In genomic region chr2:69892838-69893421, GRCh38 we compare ENCODE assay signal across 8 cellular contexts. TPM values are rescaled to one million over a fixed set of nuclear protein-coding genes. Genes with fewer than 3 reads are reported as not detected.
DNase-seq lines count a peak whose midpoint lies in the region; ATAC-seq, FAIRE-seq and TF ChIP-seq lines count a peak whose summit lies in the region.
"Not testable (repeated sequence)": the region's sequence is repeated elsewhere in the genome, so short reads cannot be mapped to it uniquely, and the experiment has no call there.

No MANE protein-coding gene starts in this region.

- DNase-seq in CD4-positive, alpha-beta memory T cell; activated CD4-positive, alpha-beta T cell treated with anti-CD3 and anti-CD28 coated beads, Interleukin-2, amount 10 ng/mL, durations not matched to agents 7 days and 5 days; naive B cell; stimulated activated effector memory CD8-positive, alpha-beta T cell treated with anti-CD3 and anti-CD28 coated beads, Interleukin-12 subunit alpha, Interleukin-12 subunit beta, amount 100 ng/mL, for 72 hours (ENCODE audit: low spot score in 2 of 2): not testable (repeated sequence)
- DNase-seq in HL-60 (ENCODE audit: low read depth in 1 of 2, low spot score in 1 of 2) (peak in 1 of 2 experiments; percentile 39), OCI-M1 (lab: John Stamatoyannopoulos, UW) (peak; percentile 14), K562 (ENCODE audit: extremely low read depth in 1 of 4, low spot score in 3 of 4) (peak in 1 of 4 experiments; percentile 17)

- not testable (repeated sequence) for TF ChIP-seq CTCF in HL-60 (IDR thresholded peaks at IDR 0.05; ENCODE audit: insufficient read depth, low read length); K562 (IDR thresholded peaks at IDR 0.05 in 2 of 3, conservative IDR thresholded peaks at IDR 0.05 in 1 of 3; ENCODE audit: insufficient read depth in 2 of 3, low read depth in 1 of 3, low read length in 3 of 3); gastroesophageal sphincter (IDR thresholded peaks at IDR 0.05)

- not testable (repeated sequence) for H3K9me3 Mint-ChIP-seq in CD4-positive, alpha-beta memory T cell; activated CD4-positive, alpha-beta T cell treated with anti-CD3 and anti-CD28 coated beads, Interleukin-2, amount 10 ng/mL, durations not matched to agents 7 days and 5 days; naive B cell; stimulated activated effector memory CD8-positive, alpha-beta T cell treated with anti-CD3 and anti-CD28 coated beads, Interleukin-12 subunit alpha, Interleukin-12 subunit beta, amount 100 ng/mL, for 72 hours

- TF ChIP-seq POLR2A in K562 (conservative IDR thresholded peaks at IDR 0.05); gastroesophageal sphincter (IDR thresholded peaks at IDR 0.05): not testable (repeated sequence)

- H3K4me3 ChIP-seq in CD4-positive, alpha-beta memory T cell (ENCODE audit: low read length in 2 of 2); HL-60 (replicated peaks; ENCODE audit: insufficient read depth, low read length); K562: not testable (repeated sequence)
- peak overlapping the region; percentile 65 to 82 for H3K4me3 ChIP-seq in gastroesophageal sphincter

- POLR2A ChIA-PET in CD4-positive, alpha-beta memory T cell (lab: Charles Lee; ENCODE audit: partially characterized antibody) = interaction anchor here (1.0 to 2.7 kb wide), 12 partner anchors 10 to 456 kb away, joined by 3 to 31 read pairs (median 8); partner anchors contain the start of genes C2orf42, MXD1, NFU1 and PCBP1
- POLR2A ChIA-PET in activated CD4-positive, alpha-beta T cell treated with anti-CD3 and anti-CD28 coated beads, Interleukin-2, amount 10 ng/mL, durations not matched to agents 7 days and 5 days (lab: Charles Lee) = not testable (repeated sequence)
- POLR2A ChIA-PET in K562 (lab: Yijun Ruan, JAX) = interaction anchor here (0.8 to 2.5 kb wide), 3 partner anchors 21 to 192 kb away, joined by 3 to 17 read pairs (median 4); partner anchors contain the start of gene MXD1

- not testable (repeated sequence) for H4K20me1 ChIP-seq in K562 (replicated peaks; ENCODE audit: control insufficient read depth, insufficient read depth, low read length)

- H3K79me2 ChIP-seq in K562 (ENCODE audit: control insufficient read depth, insufficient read depth, low read length) = peaks cover 18% of the 10 kb centered on the region

- not testable (repeated sequence) for BruUV-seq in K562 (replicated peaks; lab: Mats Ljungman, UMichigan)

- 66% methylated on average over 7 of the region's 7 CpGs for WGBS in K562 (ENCODE audit: insufficient coverage, low coverage, missing lambda C conversion rate)
- WGBS in gastroesophageal sphincter (ENCODE audit: low coverage in 1 of 2), 2 donors = 81 to 92% methylated on average over 3 to 7 of the region's 7 CpGs

- intact Hi-C loops in CD4-positive, alpha-beta memory T cell (cut with micrococcal nuclease) = loop anchor here (5.0 kb wide), 1 partner anchor 354 kb away; the partner anchor contains the start of gene TIA1
- intact Hi-C loops in K562 (cut with micrococcal nuclease) = loop anchor here (5.0 to 10.0 kb wide), 2 partner anchors 68 to 171 kb away; partner anchors contain the start of gene GMCL1

- TF ChIP-seq RAD21 in K562 (CRISPR knock-in tag; conservative IDR thresholded peaks at IDR 0.05 in 1 of 2, IDR thresholded peaks at IDR 0.05 in 1 of 2) = not testable (repeated sequence)

- FAIRE-seq in K562 (lab: Jason Lieb, UNC) = peak; percentile 54

- peak overlapping the region; percentile 95 to 99 (median 98) for H3K27ac Mint-ChIP-seq in CD4-positive, alpha-beta memory T cell
- peak overlapping the region; percentile 99 for H3K27ac Mint-ChIP-seq in activated CD4-positive, alpha-beta T cell treated with anti-CD3 and anti-CD28 coated beads, Interleukin-2, amount 10 ng/mL, durations not matched to agents 7 days and 5 days
- H3K27ac Mint-ChIP-seq in naive B cell = peak overlapping the region in 5 of 6 donors; percentile 65 to 100 (median 99)
- H3K27ac Mint-ChIP-seq in stimulated activated effector memory CD8-positive, alpha-beta T cell treated with anti-CD3 and anti-CD28 coated beads, Interleukin-12 subunit alpha, Interleukin-12 subunit beta, amount 100 ng/mL, for 72 hours = peak overlapping the region; percentile 99

- in situ Hi-C loops in K562 (cut with MboI) = not testable (repeated sequence)

- H3K4me1 ChIP-seq in CD4-positive, alpha-beta memory T cell (ENCODE audit: insufficient read depth, low read length) = peaks cover 28% of the 10 kb centered on the region
- H3K4me1 ChIP-seq in K562 (replicated peaks in 1 of 2; ENCODE audit: control insufficient read depth in 2 of 2, insufficient read depth in 2 of 2, low read length in 2 of 2) = not testable (repeated sequence)
- peaks cover 2 to 27% (median 9%) of the 10 kb centered on the region in 3 donors for H3K4me1 ChIP-seq in gastroesophageal sphincter

- H3K27me3 Mint-ChIP-seq in CD4-positive, alpha-beta memory T cell; activated CD4-positive, alpha-beta T cell treated with anti-CD3 and anti-CD28 coated beads, Interleukin-2, amount 10 ng/mL, durations not matched to agents 7 days and 5 days; naive B cell: not testable (repeated sequence)

- H3K4me1 Mint-ChIP-seq in CD4-positive, alpha-beta memory T cell = peaks cover 17 to 45% (median 30%) of the 10 kb centered on the region in 4 donors
- peaks cover 42% of the 10 kb centered on the region for H3K4me1 Mint-ChIP-seq in activated CD4-positive, alpha-beta T cell treated with anti-CD3 and anti-CD28 coated beads, Interleukin-2, amount 10 ng/mL, durations not matched to agents 7 days and 5 days
- peaks cover 11 to 31% (median 30%) of the 10 kb centered on the region in 3 donors for H3K4me1 Mint-ChIP-seq in naive B cell
- H3K4me1 Mint-ChIP-seq in stimulated activated effector memory CD8-positive, alpha-beta T cell treated with anti-CD3 and anti-CD28 coated beads, Interleukin-12 subunit alpha, Interleukin-12 subunit beta, amount 100 ng/mL, for 72 hours = peaks cover 34% of the 10 kb centered on the region

- not testable (repeated sequence) for H3K9me3 ChIP-seq in CD4-positive, alpha-beta memory T cell (ENCODE audit: control insufficient read depth in 1 of 2, low read length in 2 of 2); K562 (replicated peaks; ENCODE audit: control insufficient read depth, insufficient read depth, low read depth, low read length); gastroesophageal sphincter

- TF ChIP-seq EP300 in K562 (IDR thresholded peaks at IDR 0.05; ENCODE audit: low read length); gastroesophageal sphincter (IDR thresholded peaks at IDR 0.05): not testable (repeated sequence)

- peak; percentile 17; the same call in 1 of the 3 replicates for ATAC-seq in K562
- not testable (repeated sequence) for ATAC-seq in gastroesophageal sphincter; naive B cell (ENCODE audit: low read depth in 2 of 2); stimulated activated effector memory CD8-positive, alpha-beta T cell treated with anti-CD3 and anti-CD28 coated beads, Interleukin-12 subunit alpha, Interleukin-12 subunit beta, amount 100 ng/mL, for 72 hours

- H3K27ac ChIP-seq in CD4-positive, alpha-beta memory T cell (ENCODE audit: low read depth, low read length) = peak overlapping the region; percentile 89
- H3K27ac ChIP-seq in HL-60 (replicated peaks) (peak overlapping the region; percentile 76), gastroesophageal sphincter (peak overlapping the region in 2 of 4 donors; percentile 82 to 87)
- H3K27ac ChIP-seq in K562 (ENCODE audit: extremely low read depth, low read depth, low read length) = not testable (repeated sequence)

- H3K4me3 Mint-ChIP-seq in CD4-positive, alpha-beta memory T cell = peak overlapping the region; percentile 92 to 100 (median 100)
- H3K4me3 Mint-ChIP-seq in activated CD4-positive, alpha-beta T cell treated with anti-CD3 and anti-CD28 coated beads, Interleukin-2, amount 10 ng/mL, durations not matched to agents 7 days and 5 days = peak overlapping the region; percentile 100
- peak overlapping the region; percentile 99 to 100 (median 100) for H3K4me3 Mint-ChIP-seq in naive B cell
- H3K4me3 Mint-ChIP-seq in stimulated activated effector memory CD8-positive, alpha-beta T cell treated with anti-CD3 and anti-CD28 coated beads, Interleukin-12 subunit alpha, Interleukin-12 subunit beta, amount 100 ng/mL, for 72 hours = peak overlapping the region; percentile 97

- H3K9me1 ChIP-seq in K562 (ENCODE audit: control insufficient read depth, insufficient read depth, low read length) = not testable (repeated sequence)

- peaks cover 18 to 28% of the 10 kb centered on the region in 2 donors for H3K36me3 Mint-ChIP-seq in CD4-positive, alpha-beta memory T cell
- peaks cover 29% of the 10 kb centered on the region for H3K36me3 Mint-ChIP-seq in activated CD4-positive, alpha-beta T cell treated with anti-CD3 and anti-CD28 coated beads, Interleukin-2, amount 10 ng/mL, durations not matched to agents 7 days and 5 days (ENCODE audit: low read depth)
- H3K36me3 Mint-ChIP-seq in naive B cell = peaks cover 9 to 15% of the 10 kb centered on the region in 2 donors
- peaks cover 43% of the 10 kb centered on the region for H3K36me3 Mint-ChIP-seq in stimulated activated effector memory CD8-positive, alpha-beta T cell treated with anti-CD3 and anti-CD28 coated beads, Interleukin-12 subunit alpha, Interleukin-12 subunit beta, amount 100 ng/mL, for 72 hours

- peak overlapping the region in 1 of 2 experiments; percentile 88; a peak in 1 of 4 replicates for H3K9ac ChIP-seq in K562 (ENCODE audit: insufficient read depth in 1 of 2, low read depth in 2 of 2, low read length in 2 of 2)

- CTCF ChIA-PET in CD4-positive, alpha-beta memory T cell (lab: Charles Lee; ENCODE audit: partially characterized antibody) = interaction anchor here (1.1 to 1.5 kb wide), 4 partner anchors 178 to 1092 kb away, joined by 3 to 6 read pairs (median 4); no protein-coding TSS in a partner anchor
- CTCF ChIA-PET in activated CD4-positive, alpha-beta T cell treated with anti-CD3 and anti-CD28 coated beads, Interleukin-2, amount 10 ng/mL, durations not matched to agents 7 days and 5 days (lab: Charles Lee) = interaction anchor here (0.6 to 1.0 kb wide), 4 partner anchors 22 to 1431 kb away, joined by 3 to 5 read pairs (median 4); partner anchors contain the start of gene MXD1
- CTCF ChIA-PET in K562 (lab: Yijun Ruan, JAX; ENCODE audit: low intra/inter-chr PET ratio) = not testable (repeated sequence)

- H3K36me3 ChIP-seq in CD4-positive, alpha-beta memory T cell (ENCODE audit: insufficient read depth, low read length) = not testable (repeated sequence)
- peaks cover 25% of the 10 kb centered on the region; the same call in 2 of the 3 replicates for H3K36me3 ChIP-seq in K562 (ENCODE audit: control insufficient read depth, insufficient read depth, low read length)
- H3K36me3 ChIP-seq in gastroesophageal sphincter = peaks cover 0 to 27% of the 10 kb centered on the region in 2 donors

- H3K27me3 ChIP-seq in CD4-positive, alpha-beta memory T cell (ENCODE audit: insufficient read depth, low read length); HL-60 (ENCODE audit: insufficient read depth, poor library complexity, severe bottlenecking); K562 (ENCODE audit: control insufficient read depth in 2 of 2, insufficient read depth in 2 of 2, low read length in 2 of 2); gastroesophageal sphincter: not testable (repeated sequence)

- peak overlapping the region; percentile 96 for H2AFZ ChIP-seq in K562 (ENCODE audit: low read depth, low read length)

- H3K4me2 ChIP-seq in K562 (ENCODE audit: insufficient read depth, low read length) = peak overlapping the region; percentile 89; the same call in 1 of the 2 replicates

RNA-seq across cellular contexts. Expression of gene SNRNP27, which starts 0.8 kb away (rescaled TPM):
- total RNA-seq in CD4-positive, alpha-beta memory T cell = 10 to 100 TPM; 44.6 to 48.5 TPM
- 10 to 100 TPM; 62.6 to 66.0 TPM for polyA plus RNA-seq in CD4-positive, alpha-beta memory T cell
- 10 to 100 TPM; 58.1 to 62.8 TPM for total RNA-seq in activated CD4-positive, alpha-beta T cell treated with anti-CD3 and anti-CD28 coated beads, Interleukin-2, amount 10 ng/mL, durations not matched to agents 7 days and 5 days
- total RNA-seq in K562 (2011; cell fraction: chromatin; rRNA removed; ENCODE audit: low replicate concordance) = 13.8 and 44.5 TPM in 2 replicates
- 11.0 and 12.1 TPM in 2 replicates for total RNA-seq in K562 (2011; cell fraction: nucleolus; rRNA removed)
- 18.8 and 21.3 TPM in 2 replicates for total RNA-seq in K562 (2011; cell fraction: nucleoplasm; rRNA removed)
- total RNA-seq in K562 (2014; rRNA removed) (56.9 and 74.2 TPM in 2 replicates), K562 (2014; rRNA removed; fragmentation: Illumina TruSeq; extraction: Trizol) (58.7 and 59.8 TPM in 2 replicates), K562 (2015; rRNA removed; fragmentation: Illumina TruSeq; extraction: Trizol) (65.4 and 70.8 TPM in 2 replicates), K562 (2021) (61.0 and 61.5 TPM in 2 replicates), gastroesophageal sphincter (10 to 100 TPM; 59.4 to 87.8 (median 75.9) TPM)
- polyA plus RNA-seq in K562 (2011; rRNA removed) (38.3 and 65.7 TPM in 2 replicates), K562 (2014; fragmentation: Illumina TruSeq; extraction: Trizol) (88.9 and 93.4 TPM in 2 replicates), K562 (2014; fragmentation: Nextera tagmentation; extraction: Ambion mirVana) (10 to 100 TPM; 29.2 to 33.7 TPM), K562 (2014; rRNA removed) (72.7 and 102 TPM in 2 replicates), naive B cell (ENCODE audit: low read depth in 6 of 6) (100 to 1,000 TPM in 1 of 6 donors, 10 to 100 TPM in 5; 75.4 to 103 (median 90.1) TPM)
- 15.3 and 17.6 TPM in 2 replicates for polyA plus RNA-seq in K562 (2011; cell fraction: cytosol; rRNA removed)
- polyA plus RNA-seq in K562 (2011; cell fraction: nucleus; rRNA removed) = 12.4 and 13.8 TPM in 2 replicates
- 36.3 and 42.8 TPM in 2 replicates for polyA plus RNA-seq in K562 (2012)
- 16.0 and 24.7 TPM in 2 replicates for polyA minus RNA-seq in K562 (2011; rRNA and poly(A)+ RNA removed)
- 13.7 and 15.2 TPM in 2 replicates for polyA minus RNA-seq in K562 (2011; cell fraction: cytosol; rRNA and poly(A)+ RNA removed)
- polyA minus RNA-seq in K562 (2011; cell fraction: nucleus; rRNA and poly(A)+ RNA removed) = 9.3 and 13.1 TPM in 2 replicates

RNA-seq across cellular contexts. Expression of gene MXD1, which starts 22.0 kb away (rescaled TPM):
- total RNA-seq in CD4-positive, alpha-beta memory T cell = 10 to 100 TPM; 12.5 to 17.2 TPM
- 10 to 100 TPM in 1 of 2 donors, 1 to 10 TPM in 1; 4.7 to 12.3 TPM for polyA plus RNA-seq in CD4-positive, alpha-beta memory T cell
- 10 to 100 TPM; 17.0 to 19.1 TPM for total RNA-seq in activated CD4-positive, alpha-beta T cell treated with anti-CD3 and anti-CD28 coated beads, Interleukin-2, amount 10 ng/mL, durations not matched to agents 7 days and 5 days
- total RNA-seq in K562 (2011; cell fraction: chromatin; rRNA removed; ENCODE audit: low replicate concordance) = 26.7 and 49.0 TPM in 2 replicates
- total RNA-seq in K562 (2011; cell fraction: nucleolus; rRNA removed) = 16.5 and 18.2 TPM in 2 replicates
- 38.7 and 66.3 TPM in 2 replicates for total RNA-seq in K562 (2011; cell fraction: nucleoplasm; rRNA removed)
- total RNA-seq in K562 (2014; rRNA removed) (7.6 and 7.9 TPM in 2 replicates), K562 (2014; rRNA removed; fragmentation: Illumina TruSeq; extraction: Trizol) (8.3 and 9.1 TPM in 2 replicates), K562 (2015; rRNA removed; fragmentation: Illumina TruSeq; extraction: Trizol) (6.7 and 7.1 TPM in 2 replicates), K562 (2021) (13.4 and 19.8 TPM in 2 replicates), gastroesophageal sphincter (10 to 100 TPM; 10.5 to 15.6 (median 13.3) TPM)
- polyA plus RNA-seq in K562 (2011; rRNA removed) (26.7 and 35.9 TPM in 2 replicates), K562 (2014; fragmentation: Illumina TruSeq; extraction: Trizol) (11.5 and 13.0 TPM in 2 replicates), K562 (2014; fragmentation: Nextera tagmentation; extraction: Ambion mirVana) (10 to 100 TPM in 1 of 2 experiments, 1 to 10 TPM in 1; 9.0 to 11.0 TPM), K562 (2014; rRNA removed) (13.2 and 15.6 TPM in 2 replicates), naive B cell (ENCODE audit: low read depth in 6 of 6) (10 to 100 TPM in 5 of 6 donors, 1 to 10 TPM in 1; 9.7 to 21.5 (median 13.2) TPM)
- polyA plus RNA-seq in K562 (2011; cell fraction: cytosol; rRNA removed) = 10.5 and 14.7 TPM in 2 replicates
- 49.2 and 59.8 TPM in 2 replicates for polyA plus RNA-seq in K562 (2011; cell fraction: nucleus; rRNA removed)
- polyA plus RNA-seq in K562 (2012) = 8.5 and 11.4 TPM in 2 replicates
- 18.7 and 32.2 TPM in 2 replicates for polyA minus RNA-seq in K562 (2011; rRNA and poly(A)+ RNA removed)
- 7.8 and 13.7 TPM in 2 replicates for polyA minus RNA-seq in K562 (2011; cell fraction: cytosol; rRNA and poly(A)+ RNA removed)
- 24.8 and 26.5 TPM in 2 replicates for polyA minus RNA-seq in K562 (2011; cell fraction: nucleus; rRNA and poly(A)+ RNA removed)
